In genomic region chr20:10218536-10219451, GRCh38 we compare ENCODE assay signal across 9 cellular contexts. TPM values are rescaled to one million over a fixed set of nuclear protein-coding genes. Genes with fewer than 3 reads are reported as not detected.
DNase-seq lines count a peak whose midpoint lies in the region; ATAC-seq and TF ChIP-seq lines count a peak whose summit lies in the region.
"Had no signal": no experiment of that assay in that cellular context is flagged by ENCODE, and none has a peak within 500 bp of the region (broad histone marks: within the 10 kb centered on the region; RNA-seq: fewer than 3 reads in every experiment).

SNAP25 (plus strand) TSS chr20:10218830; CDS start chr20:10275492, 56,662 bp downstream.

- H3K4me3 ChIP-seq in esophagus muscularis mucosa = peak within 1 kb of the TSS; percentile 18 to 39 (median 29)
- no peak within 1 kb of the TSS for H3K4me3 ChIP-seq in mucosa of stomach (ENCODE audit: low read length)
- H3K4me3 ChIP-seq: lung had no signal

- peak within 1 kb of the TSS; percentile 52 for H3K9ac ChIP-seq in mucosa of stomach (ENCODE audit: low read length)

- H3K27me3 ChIP-seq in esophagus muscularis mucosa = peaks cover 4 to 78% (median 20%) of the 10 kb centered on the region in 4 donors
- H3K27me3 ChIP-seq in mucosa of stomach (ENCODE audit: control insufficient read depth, insufficient read depth, low read length) = peaks cover 24% of the 10 kb centered on the region

- no peak for ATAC-seq in HG03378 (IDR thresholded peaks at IDR 0.05; ENCODE audit: unreplicated experiment)

- TF ChIP-seq EP300 in esophagus muscularis mucosa (IDR thresholded peaks at IDR 0.05) = no peak

- WGBS in esophagus muscularis mucosa = 1% methylated on average over 49 of the region's 53 CpGs

- H3K4me1 ChIP-seq in esophagus muscularis mucosa = peaks cover 5 to 25% (median 18%) of the 10 kb centered on the region in 4 donors
- H3K4me1 ChIP-seq in mucosa of stomach (ENCODE audit: control insufficient read depth, insufficient read depth, low read length) = peaks cover 5% of the 10 kb centered on the region

- peak; percentile 75 for DNase-seq in activated effector memory CD4-positive, alpha-beta T cell treated with anti-CD3 and anti-CD28 coated beads, Interleukin-2, amount 50 U/mL, for 16 hours
- DNase-seq in activated effector memory CD4-positive, alpha-beta T cell treated with Interleukin-2 at 50 U/mL for 16 hours = no peak
- peak; percentile 95 for DNase-seq in NCI-H345 treated with DMSO at 0.1 percent for 48 hours (lab: John Stamatoyannopoulos, UW; ENCODE audit: unreplicated experiment)
- peak; percentile 64 for DNase-seq in activated CD8-positive, alpha-beta memory T cell treated with anti-CD3 and anti-CD28 coated beads, Interleukin-2, amount 50 U/mL, for 48 hours
- DNase-seq in esophagus muscularis mucosa (ENCODE audit: extremely low spot score) = no peak

- TF ChIP-seq CTCF in esophagus muscularis mucosa (IDR thresholded peaks at IDR 0.05) = no peak

- intact Hi-C loops in esophagus muscularis mucosa (cut with DNase I) = no loop called here

- peak within 1 kb of the TSS in 2 of 4 donors; percentile 20 to 64 for H3K27ac ChIP-seq in esophagus muscularis mucosa (replicated peaks in 1 of 4)
- peak within 1 kb of the TSS; percentile 92 for H3K27ac ChIP-seq in temporal lobe (ENCODE audit: low read depth, low read length)

- H3K36me3 ChIP-seq in esophagus muscularis mucosa (no peaks in the 10 kb centered on the region), mucosa of stomach (ENCODE audit: control insufficient read depth, insufficient read depth, low read length) (no peaks in the 10 kb centered on the region)

- no peak for TF ChIP-seq POLR2A in esophagus muscularis mucosa (IDR thresholded peaks at IDR 0.05; ENCODE audit: low read depth)

- H3K9me3 ChIP-seq in esophagus muscularis mucosa (no peaks in the 10 kb centered on the region), mucosa of stomach (ENCODE audit: control insufficient read depth, low read length) (no peaks in the 10 kb centered on the region)

RNA-seq across cellular contexts. Expression of gene SNAP25, which starts in this region (rescaled TPM):
- total RNA-seq in esophagus muscularis mucosa = 1 to 10 TPM; 2.9 to 4.8 (median 3.9) TPM
- total RNA-seq in temporal lobe = 113 TPM

Comparison
In these comparisons a context has a peak if more than half of its experiments do, and no peak if none do; other contexts are left out.
1. RNA of gene SNAP25 (total RNA-seq): 113 TPM in temporal lobe (single experiment); 2.9 to 4.8 TPM in esophagus muscularis mucosa; every median in the first group is over 10 times any median in the second.
2. DNase-seq: peak in activated effector memory CD4-positive, alpha-beta T cell treated with anti-CD3 and anti-CD28 coated beads, Interleukin-2, amount 50 U/mL, for 16 hours (single experiment), NCI-H345 treated with DMSO at 0.1 percent for 48 hours (single experiment) and activated CD8-positive, alpha-beta memory T cell treated with anti-CD3 and anti-CD28 coated beads, Interleukin-2, amount 50 U/mL, for 48 hours (single experiment); none in activated effector memory CD4-positive, alpha-beta T cell treated with Interleukin-2 at 50 U/mL for 16 hours (single experiment) and esophagus muscularis mucosa (single experiment).